Comparison of ENCODE assay signal across 12 cellular contexts in genomic region chrX:72061091-72061490, GRCh38.
"Had no signal": no experiment of that assay in that cellular context is flagged by ENCODE, and none has a peak within 500 bp of the region (broad histone marks: within the 10 kb centered on the region; RNA-seq: fewer than 3 reads in every experiment).

No MANE protein-coding gene starts in this region.

- H3K27ac ChIP-seq: spleen, tibial nerve, uterus had no signal

- H3K9me3 ChIP-seq: spleen, tibial nerve, uterus had no signal

- H3K27me3 ChIP-seq: uterus had no signal

- DNase-seq: activated CD4-positive, alpha-beta T cell treated with anti-CD3 and anti-CD28 coated beads, Interleukin-2, amount 10 ng/mL, durations not matched to agents 24 days and 14 days; activated CD8-positive, alpha-beta memory T cell treated with anti-CD3 and anti-CD28 coated beads, Interleukin-2, amount 50 U/mL, for 4 hours; activated CD8-positive, alpha-beta T cell treated with anti-CD3 and anti-CD28 coated beads, Interleukin-2, amount 10 ng/mL, durations not matched to agents 7 days and 5 days; activated naive CD4-positive, alpha-beta T cell treated with anti-CD3 and anti-CD28 coated beads for 36 hours; activated T-cell treated with anti-CD3 and anti-CD28 coated beads, Interleukin-2, amount 50 U/mL, for 4 hours; natural killer cell; spleen; stimulated activated naive B cell treated with anti-CD40 and anti-IgM and Interleukin-4, amounts not matched to agents 10 μg/mL and 1 μg/mL and 100 μg/mL, for 72 hours; T1000 had no signal

- H3K4me1 ChIP-seq: uterus had no signal

- ATAC-seq: activated CD8-positive, alpha-beta T cell treated with anti-CD3 and anti-CD28 coated beads, Interleukin-2, amount 10 ng/mL, durations not matched to agents 7 days and 5 days; activated T-cell treated with anti-CD3 and anti-CD28 coated beads, Interleukin-2, amount 50 U/mL, for 4 hours; natural killer cell; stimulated activated naive B cell treated with anti-CD40 and anti-IgM and Interleukin-4, amounts not matched to agents 10 μg/mL and 1 μg/mL and 100 μg/mL, for 72 hours had no signal

- H3K36me3 ChIP-seq: spleen, tibial nerve, uterus had no signal

- H3K4me3 ChIP-seq: dorsolateral prefrontal cortex, spleen, tibial nerve, uterus had no signal
